ENCODE assay signal across 19 cellular contexts in the genomic region with DNA sequence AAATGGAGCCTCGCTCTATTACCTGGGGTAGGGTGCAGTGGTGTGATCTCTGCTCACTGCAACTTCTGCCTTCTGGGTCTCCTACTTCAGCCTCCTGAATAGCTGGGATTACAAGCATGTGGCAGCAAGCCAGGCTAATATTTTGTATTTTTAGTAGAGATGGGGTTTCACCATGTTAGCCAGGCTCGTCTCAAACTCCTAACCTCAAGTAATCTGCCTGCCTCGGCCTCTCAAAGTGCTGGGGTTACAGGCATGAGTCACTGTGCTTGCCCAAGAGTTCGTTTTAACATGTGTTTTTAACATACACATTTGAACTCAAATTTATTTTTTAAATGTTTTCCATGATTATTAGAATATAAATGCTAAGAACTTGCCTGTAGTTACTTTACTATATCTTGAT. TPM values are rescaled to one million over a fixed set of nuclear protein-coding genes. Genes with fewer than 3 reads are reported as not detected.
A peak's percentile ranks its signal among the peaks of the same experiment; 100 is the strongest.
DNase-seq lines count a peak whose midpoint lies in the region; ATAC-seq and TF ChIP-seq lines count a peak whose summit lies in the region.
"Had no signal": no experiment of that assay in that cellular context is flagged by ENCODE, and none has a peak within 500 bp of the region (broad histone marks: within the 10 kb centered on the region; RNA-seq: fewer than 3 reads in every experiment).

No MANE protein-coding gene starts in this region.

- peaks cover 99% of the 10 kb centered on the region for H3K36me3 Mint-ChIP-seq in stimulated activated effector memory CD8-positive, alpha-beta T cell treated with anti-CD3 and anti-CD28 coated beads, Interleukin-12 subunit alpha, Interleukin-12 subunit beta, amount 100 ng/mL, for 72 hours

- TF ChIP-seq CTCF in BE2C (IDR thresholded peaks at IDR 0.05; ENCODE audit: low read depth, low read length): no peak

- H3K27ac Mint-ChIP-seq in stimulated activated effector memory CD8-positive, alpha-beta T cell treated with anti-CD3 and anti-CD28 coated beads, Interleukin-12 subunit alpha, Interleukin-12 subunit beta, amount 100 ng/mL, for 72 hours: no peak overlapping the region
- H3K27ac Mint-ChIP-seq: activated T-helper 2 cell treated with anti-CD3 and anti-CD28 coated beads, Interferon-gamma antibody, Interleukin-2, Interleukin-4, amounts not matched to agents 10 μg/mL and 5 μg/mL and 100 μg/mL, durations not matched to agents 14 hours and 24 hours and 36 hours had no signal

- H3K9me3 ChIP-seq in BE2C: no peaks in the 10 kb centered on the region; the same call in 1 of the 2 replicates

- H3K4me3 Mint-ChIP-seq in stimulated activated effector memory CD8-positive, alpha-beta T cell treated with anti-CD3 and anti-CD28 coated beads, Interleukin-12 subunit alpha, Interleukin-12 subunit beta, amount 100 ng/mL, for 72 hours: no peak overlapping the region
- H3K4me3 Mint-ChIP-seq: stimulated activated naive B cell treated with anti-CD40 and anti-IgM and Interleukin-4, amounts not matched to agents 10 μg/mL and 1 μg/mL and 100 μg/mL, for 72 hours had no signal

- ATAC-seq in stimulated activated effector memory CD8-positive, alpha-beta T cell treated with anti-CD3 and anti-CD28 coated beads, Interleukin-12 subunit alpha, Interleukin-12 subunit beta, amount 100 ng/mL, for 72 hours: no peak
- ATAC-seq: foreskin keratinocyte; stimulated activated naive B cell treated with anti-CD40 and anti-IgM and Interleukin-4, amounts not matched to agents 10 μg/mL and 1 μg/mL and 100 μg/mL, for 72 hours had no signal

- H3K27me3 ChIP-seq in BE2C: no peaks in the 10 kb centered on the region
- H3K27me3 ChIP-seq: foreskin keratinocyte had no signal

- H3K4me3 ChIP-seq in BE2C (ENCODE audit: low read depth, low read length): no peak overlapping the region
- H3K4me3 ChIP-seq: skin epidermis had no signal

- H3K4me1 ChIP-seq in BE2C: no peaks in the 10 kb centered on the region
- H3K4me1 ChIP-seq: foreskin keratinocyte had no signal

- H3K4me1 Mint-ChIP-seq in stimulated activated effector memory CD8-positive, alpha-beta T cell treated with anti-CD3 and anti-CD28 coated beads, Interleukin-12 subunit alpha, Interleukin-12 subunit beta, amount 100 ng/mL, for 72 hours: no peaks in the 10 kb centered on the region

- DNase-seq in ELR (ENCODE audit: low read depth) (peak; percentile 60), MV-4-11 (lab: John Stamatoyannopoulos, UW) (peak; percentile 90), brain pericyte (ENCODE audit: low read depth, low spot score) (peak; percentile 44), myocyte (ENCODE audit: low read depth) (peak; percentile 64), SK-N-DZ (ENCODE audit: low spot score) (no peak), NCI-H128 (lab: John Stamatoyannopoulos, UW; ENCODE audit: unreplicated experiment) (no peak), BE2C (no peak)
- no peak for DNase-seq in stimulated activated effector memory CD8-positive, alpha-beta T cell treated with anti-CD3 and anti-CD28 coated beads, Interleukin-12 subunit alpha, Interleukin-12 subunit beta, amount 100 ng/mL, for 72 hours (ENCODE audit: low spot score in 2 of 2)
- DNase-seq: anterior cingulate cortex; Calu3; foreskin keratinocyte; KBM-7; NCI-H1694 treated with DMSO at 0.1 percent for 48 hours; NCI-H446 treated with DMSO at 0.1 percent for 48 hours; occipital lobe; stimulated activated naive B cell treated with anti-CD40 and anti-IgM and Interleukin-4, amounts not matched to agents 10 μg/mL and 1 μg/mL and 100 μg/mL, for 72 hours; trophoblast cell had no signal

- H3K36me3 ChIP-seq in BE2C: peaks cover 61% of the 10 kb centered on the region

- H3K9me3 Mint-ChIP-seq in stimulated activated effector memory CD8-positive, alpha-beta T cell treated with anti-CD3 and anti-CD28 coated beads, Interleukin-12 subunit alpha, Interleukin-12 subunit beta, amount 100 ng/mL, for 72 hours: no peaks in the 10 kb centered on the region
- H3K9me3 Mint-ChIP-seq: activated T-helper 2 cell treated with anti-CD3 and anti-CD28 coated beads, Interferon-gamma antibody, Interleukin-2, Interleukin-4, amounts not matched to agents 10 μg/mL and 5 μg/mL and 100 μg/mL, durations not matched to agents 14 hours and 24 hours and 36 hours; stimulated activated naive B cell treated with anti-CD40 and anti-IgM and Interleukin-4, amounts not matched to agents 10 μg/mL and 1 μg/mL and 100 μg/mL, for 72 hours had no signal

RNA-seq across cellular contexts. Expression of a gene that starts 34.2 kb away (rescaled TPM):
- 38.4 and 44.0 TPM in 2 replicates for total RNA-seq in myocyte
- 69.7 TPM for polyA plus RNA-seq in myocyte (2012)
- polyA plus RNA-seq in SK-N-DZ (2014; cell fraction: cytosol; rRNA removed): 83.8 and 85.0 TPM in 2 replicates
- 151 and 216 TPM in 2 replicates for polyA plus RNA-seq in SK-N-DZ (2014; cell fraction: nucleus; rRNA removed)
- 87.7 TPM for polyA plus RNA-seq in BE2C (2012; ENCODE audit: insufficient read depth, insufficient read length, low read depth)

RNA-seq across cellular contexts. Expression of a gene that starts 54.0 kb away (rescaled TPM):
- total RNA-seq in myocyte: 0.68 and 0.94 TPM in 2 replicates
- polyA plus RNA-seq in myocyte (2012): 1.9 TPM
- not detected in 2 replicates for polyA plus RNA-seq in SK-N-DZ (2014; cell fraction: cytosol; rRNA removed)
- polyA plus RNA-seq in SK-N-DZ (2014; cell fraction: nucleus; rRNA removed): 0.80 and 1.7 TPM in 2 replicates
- not detected for polyA plus RNA-seq in BE2C (2012; ENCODE audit: insufficient read depth, insufficient read length, low read depth)

Comparison
In these comparisons a context has a peak if more than half of its experiments do, and no peak if none do; other contexts are left out.
1. DNase-seq: peak in ELR (single experiment), MV-4-11 (single experiment), brain pericyte (single experiment) and myocyte (single experiment); none in SK-N-DZ (single experiment), NCI-H128 (single experiment), stimulated activated effector memory CD8-positive, alpha-beta T cell treated with anti-CD3 and anti-CD28 coated beads, Interleukin-12 subunit alpha, Interleukin-12 subunit beta, amount 100 ng/mL, for 72 hours (0 of 2) and BE2C (single experiment).